Comparison of ENCODE assay signal across 20 cellular contexts in the genomic region with DNA sequence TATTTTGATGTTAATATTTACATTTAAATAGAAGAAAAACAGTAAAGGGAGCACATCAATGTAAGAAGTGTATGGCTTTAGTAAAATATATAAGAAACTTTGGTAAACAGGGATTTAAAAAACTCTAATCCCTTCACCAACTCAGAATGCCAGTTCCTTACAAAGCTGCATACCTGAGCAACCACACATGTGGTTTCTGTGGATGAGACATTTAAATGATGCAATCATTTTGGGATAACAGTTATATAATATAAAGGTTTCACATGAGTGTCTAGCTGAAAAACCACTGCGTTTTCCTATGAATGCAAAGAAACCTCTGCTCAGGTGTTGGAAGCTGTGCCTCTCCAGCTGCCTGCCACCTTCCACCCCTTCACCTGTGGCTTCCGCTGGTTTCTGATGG.
DNase-seq lines count a peak whose midpoint lies in the region; ATAC-seq and TF ChIP-seq lines count a peak whose summit lies in the region.
"Had no signal": no experiment of that assay in that cellular context is flagged by ENCODE, and none has a peak within 500 bp of the region (broad histone marks: within the 10 kb centered on the region; RNA-seq: fewer than 3 reads in every experiment).

No MANE protein-coding gene starts in this region.

- H3K4me3 ChIP-seq in breast epithelium (no peak overlapping the region), fibroblast of mammary gland (ENCODE audit: control insufficient read depth, low read depth, low read length) (no peak overlapping the region)
- H3K4me3 ChIP-seq: A549 had no signal

- CTCF ChIA-PET in MCF 10A (lab: Yijun Ruan, JAX): no interaction called here
- CTCF ChIA-PET in T-cell (lab: Charles Lee): no interaction called here

- H3K9me3 Mint-ChIP-seq in MCF 10A (ENCODE audit: unreplicated experiment): no peaks in the 10 kb centered on the region
- H3K9me3 Mint-ChIP-seq in T-cell: no peaks in the 10 kb centered on the region
- H3K9me3 Mint-ChIP-seq: activated naive CD8-positive, alpha-beta T cell treated with anti-CD3 and anti-CD28 coated beads, Interleukin-2, amount 10 ng/mL, durations not matched to agents 7 days and 5 days; activated T-helper 1 cell treated with anti-CD3 and anti-CD28 coated beads, Interleukin-12 subunit alpha, Interleukin-12 subunit beta, Interleukin-2, Interleukin-4 antibody, amounts not matched to agents 30 ng/mL and 10 ng/mL and 1 ng/mL, durations not matched to agents 14 hours and 24 hours and 36 hours; CD4-positive, CD25-positive, alpha-beta regulatory T cell; nephron progenitor cell had no signal

- H3K4me3 Mint-ChIP-seq in MCF 10A (ENCODE audit: unreplicated experiment) (no peak overlapping the region), T-cell (no peak overlapping the region)
- H3K4me3 Mint-ChIP-seq: activated naive CD8-positive, alpha-beta T cell treated with anti-CD3 and anti-CD28 coated beads, Interleukin-2, amount 10 ng/mL, durations not matched to agents 7 days and 5 days; activated T-helper 1 cell treated with anti-CD3 and anti-CD28 coated beads, Interleukin-12 subunit alpha, Interleukin-12 subunit beta, Interleukin-2, Interleukin-4 antibody, amounts not matched to agents 30 ng/mL and 10 ng/mL and 1 ng/mL, durations not matched to agents 14 hours and 24 hours and 36 hours; CD4-positive, CD25-positive, alpha-beta regulatory T cell; nephron progenitor cell had no signal

- H3K36me3 Mint-ChIP-seq in MCF 10A (ENCODE audit: insufficient read depth, unreplicated experiment) (no peaks in the 10 kb centered on the region), T-cell (peaks cover 4% of the 10 kb centered on the region)
- H3K36me3 Mint-ChIP-seq: activated naive CD8-positive, alpha-beta T cell treated with anti-CD3 and anti-CD28 coated beads, Interleukin-2, amount 10 ng/mL, durations not matched to agents 7 days and 5 days had no signal

- H3K4me1 ChIP-seq in breast epithelium: peaks cover 0 to 3% of the 10 kb centered on the region in 2 donors
- H3K4me1 ChIP-seq: A549 had no signal

- no peak for TF ChIP-seq POLR2A in breast epithelium (IDR thresholded peaks at IDR 0.05)

- DNase-seq in MCF 10A (ENCODE audit: unreplicated experiment): peak; percentile 64
- DNase-seq in breast epithelium (ENCODE audit: low spot score in 2 of 2): no peak
- peak; percentile 67 for DNase-seq in SW480 (ENCODE audit: low spot score)
- DNase-seq in fibroblast of mammary gland (ENCODE audit: low read depth): peak; percentile 47
- DNase-seq in T-cell: no peak
- DNase-seq in NAMALWA (ENCODE audit: low spot score): no peak
- no peak for DNase-seq in inferior parietal cortex (ENCODE audit: extremely low spot score)
- no peak for DNase-seq in activated T-cell treated with anti-CD3 and anti-CD28 coated beads, Interleukin-2, amount 50 U/mL, for 1 hour
- DNase-seq: activated CD4-positive, CD25-positive, alpha-beta regulatory T cell treated with anti-CD3 and anti-CD28 coated beads, Interleukin-2, amount 50 U/mL, for 72 hours; activated CD8-positive, alpha-beta memory T cell treated with anti-CD3 and anti-CD28 coated beads for 24 hours; activated naive CD8-positive, alpha-beta T cell treated with anti-CD3 and anti-CD28 coated beads, Interleukin-2, amount 10 ng/mL, durations not matched to agents 7 days and 5 days; CD4-positive, CD25-positive, alpha-beta regulatory T cell; DMS79; effector CD4-positive, alpha-beta T cell; NCI-H1105; nephron progenitor cell; OCI-M1 had no signal

- no TSS peak for BruUV-seq in MCF 10A (replicated peaks; lab: Mats Ljungman, UMichigan)

- H3K4me1 Mint-ChIP-seq in MCF 10A (ENCODE audit: insufficient read depth, unreplicated experiment) (peaks cover 28% of the 10 kb centered on the region), T-cell (peaks cover 0 to 3% (median 3%) of the 10 kb centered on the region in 3 donors)
- H3K4me1 Mint-ChIP-seq: activated naive CD8-positive, alpha-beta T cell treated with anti-CD3 and anti-CD28 coated beads, Interleukin-2, amount 10 ng/mL, durations not matched to agents 7 days and 5 days; CD4-positive, CD25-positive, alpha-beta regulatory T cell had no signal

- H3K27ac Mint-ChIP-seq in MCF 10A (ENCODE audit: low read depth, unreplicated experiment): no peak overlapping the region
- no peak overlapping the region for H3K27ac Mint-ChIP-seq in T-cell
- H3K27ac Mint-ChIP-seq: activated naive CD8-positive, alpha-beta T cell treated with anti-CD3 and anti-CD28 coated beads, Interleukin-2, amount 10 ng/mL, durations not matched to agents 7 days and 5 days; activated T-helper 1 cell treated with anti-CD3 and anti-CD28 coated beads, Interleukin-12 subunit alpha, Interleukin-12 subunit beta, Interleukin-2, Interleukin-4 antibody, amounts not matched to agents 30 ng/mL and 10 ng/mL and 1 ng/mL, durations not matched to agents 14 hours and 24 hours and 36 hours; CD4-positive, CD25-positive, alpha-beta regulatory T cell; nephron progenitor cell had no signal

- H3K36me3 ChIP-seq in breast epithelium: no peaks in the 10 kb centered on the region

- H3K27me3 ChIP-seq in breast epithelium: no peaks in the 10 kb centered on the region

- ATAC-seq in T-cell (replicated peaks in 1 of 4): no peak
- ATAC-seq: A549, HCT116 had no signal

- H3K27me3 Mint-ChIP-seq in MCF 10A (ENCODE audit: insufficient read depth, unreplicated experiment): no peaks in the 10 kb centered on the region
- peaks cover 0 to 3% of the 10 kb centered on the region in 2 donors for H3K27me3 Mint-ChIP-seq in T-cell

- intact Hi-C loops in MCF 10A (cut with micrococcal nuclease) (no loop called here), breast epithelium (cut with DNase I; ENCODE audit: low total_unique reads) (no loop called here)

- peak overlapping the region in 1 of 2 donors; percentile 31 for H3K27ac ChIP-seq in breast epithelium
- H3K27ac ChIP-seq: A549 had no signal

- no peak for TF ChIP-seq CTCF in MCF 10A (IDR thresholded peaks at IDR 0.05; ENCODE audit: unreplicated experiment)
- TF ChIP-seq CTCF in breast epithelium (IDR thresholded peaks at IDR 0.05): no peak
- TF ChIP-seq CTCF in fibroblast of mammary gland (conservative IDR thresholded peaks at IDR 0.05; ENCODE audit: control insufficient read depth, insufficient read depth, low read depth, low read length): no peak

- H3K9me3 ChIP-seq in breast epithelium: no peaks in the 10 kb centered on the region
- H3K9me3 ChIP-seq: A549 had no signal

- POLR2A ChIA-PET in MCF 10A (lab: Yijun Ruan, JAX): interaction anchor here (0.6 kb wide), 2 partner anchors 38 to 562 kb away, joined by 3 to 4 read pairs; no protein-coding TSS in a partner anchor
- POLR2A ChIA-PET in T-cell (lab: Charles Lee): interaction anchor here in 1 of 2 donors (0.6 kb wide), 1 partner anchor 122 kb away, joined by 16 read pairs; no protein-coding TSS in a partner anchor

Comparison
In these comparisons a context has a peak if more than half of its experiments do, and no peak if none do; other contexts are left out.
1. DNase-seq: peak in MCF 10A (single experiment), SW480 (single experiment) and fibroblast of mammary gland (single experiment); none in breast epithelium (0 of 2), T-cell (0 of 34), NAMALWA (single experiment), inferior parietal cortex (single experiment) and activated T-cell treated with anti-CD3 and anti-CD28 coated beads, Interleukin-2, amount 50 U/mL, for 1 hour (single experiment).